12 cellular contexts compared by ENCODE assay signal in genomic region chr5:108919591-108920326, GRCh38.
A peak's percentile ranks its signal among the peaks of the same experiment; 100 is the strongest.
DNase-seq lines count a peak whose midpoint lies in the region; ATAC-seq, FAIRE-seq and TF ChIP-seq lines count a peak whose summit lies in the region.
"Had no signal": no experiment of that assay in that cellular context is flagged by ENCODE, and none has a peak within 500 bp of the region (broad histone marks: within the 10 kb centered on the region; RNA-seq: fewer than 3 reads in every experiment).

No MANE protein-coding gene starts in this region.

- no TSS peak for BruUV-seq in OCI-LY7 (replicated peaks; lab: Mats Ljungman, UMichigan)

- CTCF ChIA-PET in OCI-LY7 (lab: Charles Lee; ENCODE audit: unreplicated experiment) = no interaction called here

- no peaks in the 10 kb centered on the region for H3K27me3 ChIP-seq in hepatocyte
- H3K27me3 ChIP-seq: SJCRH30 had no signal

- TF ChIP-seq CTCF in C4-2B (conservative IDR thresholded peaks at IDR 0.05) (peak; percentile 70), OCI-LY7 (conservative IDR thresholded peaks at IDR 0.05; ENCODE audit: low read length) (peak; percentile 75), hepatocyte (IDR thresholded peaks at IDR 0.05; ENCODE audit: poor library complexity) (peak; percentile 46)

- peak; percentile 3 for DNase-seq in OCI-LY7 (ENCODE audit: low spot score)
- no peak for DNase-seq in hepatocyte (ENCODE audit: low spot score)
- no peak for DNase-seq in T-helper 2 cell treated with Interferon-gamma antibody and Interleukin-4, amounts not matched to agents 5 μg/mL and 100 μg/mL, for 36 hours (ENCODE audit: low spot score)
- no peak for DNase-seq in SKM-1 (lab: John Stamatoyannopoulos, UW; ENCODE audit: unreplicated experiment)
- DNase-seq in HTR-8/SVneo (ENCODE audit: insufficient read length, low spot score) = no peak
- DNase-seq: caudate nucleus, SJCRH30 had no signal

- H3K4me2 ChIP-seq in OCI-LY7 (ENCODE audit: low read length) (no peak overlapping the region), hepatocyte (no peak overlapping the region)

- H3K36me3 Mint-ChIP-seq in T-helper 2 cell treated with Interferon-gamma antibody and Interleukin-4, amounts not matched to agents 5 μg/mL and 100 μg/mL, for 36 hours (ENCODE audit: low read depth) = no peaks in the 10 kb centered on the region
- H3K36me3 Mint-ChIP-seq: CD4-positive, alpha-beta memory T cell had no signal

- no peaks in the 10 kb centered on the region for H3K4me1 Mint-ChIP-seq in T-helper 2 cell treated with Interferon-gamma antibody and Interleukin-4, amounts not matched to agents 5 μg/mL and 100 μg/mL, for 36 hours (ENCODE audit: low read depth)

- H3K27ac ChIP-seq in C4-2B (no peak overlapping the region), OCI-LY7 (ENCODE audit: low read depth, low read length, poor library complexity, severe bottlenecking) (no peak overlapping the region), hepatocyte (no peak overlapping the region)
- H3K27ac ChIP-seq: SJCRH30 had no signal

- H3K4me3 ChIP-seq in OCI-LY7 (ENCODE audit: low read depth, low read length, poor library complexity, severe bottlenecking) (no peak overlapping the region), hepatocyte (no peak overlapping the region)
- H3K4me3 ChIP-seq: SJCRH30 had no signal

- WGBS in hepatocyte (ENCODE audit: low lambda C conversion rate, missing lambda C conversion rate) = 56% methylated on average over 2 of the region's 2 CpGs

- H3K27ac Mint-ChIP-seq in T-helper 2 cell treated with Interferon-gamma antibody and Interleukin-4, amounts not matched to agents 5 μg/mL and 100 μg/mL, for 36 hours = no peak overlapping the region
- H3K27ac Mint-ChIP-seq: CD4-positive, alpha-beta memory T cell; naive thymus-derived CD8-positive, alpha-beta T cell had no signal

- H2AFZ ChIP-seq in OCI-LY7 (ENCODE audit: low read length) (no peak overlapping the region), hepatocyte (no peak overlapping the region)

- H4K20me1 ChIP-seq in OCI-LY7 (ENCODE audit: insufficient read depth, low read length) (no peaks in the 10 kb centered on the region), hepatocyte (ENCODE audit: insufficient read depth, poor library complexity, severe bottlenecking) (no peaks in the 10 kb centered on the region)

- H3K36me3 ChIP-seq in OCI-LY7 (ENCODE audit: insufficient read depth, low read length) (no peaks in the 10 kb centered on the region), hepatocyte (replicated peaks; ENCODE audit: insufficient read depth, low read depth) (no peaks in the 10 kb centered on the region)
- H3K36me3 ChIP-seq: SJCRH30 had no signal

- H3K9me2 ChIP-seq in OCI-LY7 (ENCODE audit: insufficient read depth, low read length) (no peaks in the 10 kb centered on the region), hepatocyte (replicated peaks; ENCODE audit: insufficient read depth) (no peaks in the 10 kb centered on the region)

- no peaks in the 10 kb centered on the region for H3K9me3 Mint-ChIP-seq in T-helper 2 cell treated with Interferon-gamma antibody and Interleukin-4, amounts not matched to agents 5 μg/mL and 100 μg/mL, for 36 hours
- H3K9me3 Mint-ChIP-seq: naive thymus-derived CD8-positive, alpha-beta T cell had no signal

- peak; percentile 50 for ATAC-seq in GM21825 (IDR thresholded peaks at IDR 0.05; ENCODE audit: unreplicated experiment)
- ATAC-seq in GM19463 (IDR thresholded peaks at IDR 0.05; ENCODE audit: unreplicated experiment) = no peak
- ATAC-seq: naive thymus-derived CD8-positive, alpha-beta T cell had no signal

- H3K27me3 Mint-ChIP-seq in T-helper 2 cell treated with Interferon-gamma antibody and Interleukin-4, amounts not matched to agents 5 μg/mL and 100 μg/mL, for 36 hours (ENCODE audit: low read depth) = no peaks in the 10 kb centered on the region
- H3K27me3 Mint-ChIP-seq: CD4-positive, alpha-beta memory T cell; naive thymus-derived CD8-positive, alpha-beta T cell had no signal

- H3K9me3 ChIP-seq in OCI-LY7 (ENCODE audit: low read length) (no peaks in the 10 kb centered on the region), hepatocyte (ENCODE audit: low read depth) (no peaks in the 10 kb centered on the region)
- H3K9me3 ChIP-seq: SJCRH30 had no signal

- no peak for FAIRE-seq in HTR-8/SVneo (lab: Jason Lieb, UNC)

- no peak overlapping the region for H3K4me3 Mint-ChIP-seq in T-helper 2 cell treated with Interferon-gamma antibody and Interleukin-4, amounts not matched to agents 5 μg/mL and 100 μg/mL, for 36 hours
- H3K4me3 Mint-ChIP-seq: CD4-positive, alpha-beta memory T cell; naive thymus-derived CD8-positive, alpha-beta T cell had no signal

- H3K4me1 ChIP-seq in OCI-LY7 (ENCODE audit: insufficient read depth, low read length, poor library complexity, severe bottlenecking) (no peaks in the 10 kb centered on the region), hepatocyte (ENCODE audit: insufficient read depth) (no peaks in the 10 kb centered on the region)
- H3K4me1 ChIP-seq: SJCRH30 had no signal

- intact Hi-C loops in OCI-LY7 (cut with micrococcal nuclease; ENCODE audit: unreplicated experiment) = loop anchor here (5.0 kb wide), 1 partner anchor 548 kb away; no protein-coding TSS in a partner anchor

- POLR2A ChIA-PET in OCI-LY7 (lab: Charles Lee) = interaction anchor here (0.6 to 0.9 kb wide), 4 partner anchors 15 to 937 kb away, joined by 3 to 4 read pairs (median 3); no protein-coding TSS in a partner anchor

- no peaks in the 10 kb centered on the region for H3K79me2 ChIP-seq in OCI-LY7 (ENCODE audit: insufficient read depth, low read depth, low read length)
- H3K79me2 ChIP-seq in hepatocyte = no peaks in the 10 kb centered on the region
